In the genomic region with DNA sequence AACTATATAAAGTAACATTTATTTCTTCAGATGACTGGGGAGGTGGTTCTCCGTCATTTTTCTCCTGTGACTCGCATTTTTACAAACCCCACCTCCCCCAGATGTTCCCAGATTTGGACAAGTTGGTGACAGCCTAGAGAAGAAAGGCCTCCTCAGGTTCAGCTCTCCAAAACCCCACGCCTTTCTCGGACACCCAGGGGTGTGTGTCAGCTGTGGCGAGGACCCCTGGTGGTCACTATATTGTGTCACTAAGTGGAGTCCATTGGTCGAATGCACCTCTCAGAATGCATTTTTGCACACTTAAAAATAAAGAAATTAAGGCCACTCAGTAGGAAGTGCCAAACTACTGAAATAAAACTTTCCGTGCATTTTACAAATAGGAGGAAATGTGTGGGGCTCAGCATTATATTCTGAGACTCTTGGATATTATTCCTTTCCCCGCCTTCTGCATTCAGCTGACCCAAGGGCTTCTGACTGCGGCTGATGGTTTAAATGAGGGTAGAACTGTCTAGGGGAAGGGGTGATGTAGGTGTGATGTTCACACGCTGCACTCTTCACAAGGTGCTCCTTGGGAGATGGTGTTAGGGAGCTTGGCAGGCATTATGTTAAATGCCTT, we compare ENCODE assay signal across 1 cellular context.
TF ChIP-seq lines count a peak whose summit lies in the region.

No MANE protein-coding gene starts in this region.

TF ChIP-seq in HEK293, 187 proteins besides CTCF, POLR2A, EP300 and RAD21 (continued from another document):
- TF ChIP-seq, protein P1, sequence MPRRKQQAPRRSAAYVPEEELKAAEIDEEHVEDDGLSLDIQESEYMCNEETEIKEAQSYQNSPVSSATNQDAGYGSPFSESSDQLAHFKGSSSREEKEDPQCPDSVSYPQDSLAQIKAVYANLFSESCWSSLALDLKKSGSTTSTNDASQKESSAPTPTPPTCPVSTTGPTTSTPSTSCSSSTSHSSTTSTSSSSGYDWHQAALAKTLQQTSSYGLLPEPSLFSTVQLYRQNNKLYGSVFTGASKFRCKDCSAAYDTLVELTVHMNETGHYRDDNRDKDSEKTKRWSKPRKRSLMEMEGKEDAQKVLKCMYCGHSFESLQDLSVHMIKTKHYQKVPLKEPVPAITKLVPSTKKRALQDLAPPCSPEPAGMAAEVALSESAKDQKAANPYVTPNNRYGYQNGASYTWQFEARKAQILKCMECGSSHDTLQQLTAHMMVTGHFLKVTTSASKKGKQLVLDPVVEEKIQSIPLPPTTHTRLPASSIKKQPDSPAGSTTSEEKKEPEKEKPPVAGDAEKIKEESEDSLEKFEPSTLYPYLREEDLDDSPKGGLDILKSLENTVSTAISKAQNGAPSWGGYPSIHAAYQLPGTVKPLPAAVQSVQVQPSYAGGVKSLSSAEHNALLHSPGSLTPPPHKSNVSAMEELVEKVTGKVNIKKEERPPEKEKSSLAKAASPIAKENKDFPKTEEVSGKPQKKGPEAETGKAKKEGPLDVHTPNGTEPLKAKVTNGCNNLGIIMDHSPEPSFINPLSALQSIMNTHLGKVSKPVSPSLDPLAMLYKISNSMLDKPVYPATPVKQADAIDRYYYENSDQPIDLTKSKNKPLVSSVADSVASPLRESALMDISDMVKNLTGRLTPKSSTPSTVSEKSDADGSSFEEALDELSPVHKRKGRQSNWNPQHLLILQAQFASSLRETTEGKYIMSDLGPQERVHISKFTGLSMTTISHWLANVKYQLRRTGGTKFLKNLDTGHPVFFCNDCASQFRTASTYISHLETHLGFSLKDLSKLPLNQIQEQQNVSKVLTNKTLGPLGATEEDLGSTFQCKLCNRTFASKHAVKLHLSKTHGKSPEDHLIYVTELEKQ (tag by site-specific recombination; IDR thresholded peaks at IDR 0.05; ENCODE audit: borderline replicate concordance) = no peak
- no peak for TF ChIP-seq ZEB2 (tag by site-specific recombination; IDR thresholded peaks at IDR 0.05)
- no peak for TF ChIP-seq ZNF23 (tag by site-specific recombination; IDR thresholded peaks at IDR 0.05; ENCODE audit: borderline replicate concordance)
- no peak for TF ChIP-seq OVOL3 (tag by site-specific recombination; IDR thresholded peaks at IDR 0.05)
- no peak for TF ChIP-seq ZNF133 (tag by site-specific recombination; IDR thresholded peaks at IDR 0.05)
